ENCODE assay signal across 12 cellular contexts in the genomic region with DNA sequence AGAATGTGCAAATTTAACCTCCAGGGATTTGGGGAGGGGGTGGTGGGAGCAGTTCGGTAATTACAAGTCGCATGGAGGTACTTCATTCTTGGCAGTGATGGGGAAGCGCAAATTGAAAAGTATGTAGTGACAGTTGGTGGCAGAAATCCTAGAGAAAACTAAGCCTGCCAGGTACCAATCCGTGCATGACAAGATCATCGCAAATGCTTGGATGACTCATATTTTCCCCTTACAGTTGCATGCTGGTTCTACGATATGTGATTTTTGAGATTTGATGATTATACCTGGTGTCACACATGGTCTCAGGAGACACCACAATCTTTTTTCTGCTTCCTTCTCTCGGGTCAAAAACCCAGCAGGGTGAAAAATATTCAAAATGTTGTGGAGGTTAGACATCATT.
DNase-seq lines count a peak whose midpoint lies in the region; ATAC-seq and TF ChIP-seq lines count a peak whose summit lies in the region.
"Had no signal": no experiment of that assay in that cellular context is flagged by ENCODE, and none has a peak within 500 bp of the region (broad histone marks: within the 10 kb centered on the region; RNA-seq: fewer than 3 reads in every experiment).

No MANE protein-coding gene starts in this region.

- no peaks in the 10 kb centered on the region for H4K20me1 ChIP-seq in HCT116 (ENCODE audit: insufficient read depth)

- intact Hi-C loops in HCT116 (cut with micrococcal nuclease) (no loop called here), gastrocnemius medialis (cut with DNase I; ENCODE audit: low total_unique reads) (no loop called here), aorta (cut with DNase I) (no loop called here)

- no peaks in the 10 kb centered on the region for H3K79me2 ChIP-seq in HCT116 (ENCODE audit: insufficient read depth, low read length)

- H3K9ac ChIP-seq in HCT116 (ENCODE audit: low read length) = no peak overlapping the region

- no peaks in the 10 kb centered on the region for H3K9me2 ChIP-seq in HCT116 (ENCODE audit: insufficient read depth)

- TF ChIP-seq RAD21 in HCT116 (IDR thresholded peaks at IDR 0.05; ENCODE audit: low read depth) = no peak

- no peaks in the 10 kb centered on the region for H3K9me3 ChIP-seq in HCT116 (ENCODE audit: control insufficient read depth in 1 of 2, insufficient read depth in 1 of 2, low read depth in 1 of 2, low read length in 2 of 2)
- peaks cover 0 to 4% (median 0%) of the 10 kb centered on the region in 3 donors for H3K9me3 ChIP-seq in gastrocnemius medialis
- no peaks in the 10 kb centered on the region for H3K9me3 ChIP-seq in aorta (ENCODE audit: control insufficient read depth, low read length)

- no peak overlapping the region for H3K4me2 ChIP-seq in HCT116 (ENCODE audit: low read length)

- POLR2A ChIA-PET in HCT116 (lab: Charles Lee) = no interaction called here

- H3K27me3 ChIP-seq in HCT116 (ENCODE audit: insufficient read depth, low read length) = no peaks in the 10 kb centered on the region
- H3K27me3 ChIP-seq in gastrocnemius medialis = no peaks in the 10 kb centered on the region
- no peaks in the 10 kb centered on the region for H3K27me3 ChIP-seq in aorta (ENCODE audit: control insufficient read depth in 1 of 2, insufficient read depth in 2 of 2, low read length in 1 of 2)

- in situ Hi-C loops in gastrocnemius medialis (cut with MboI; ENCODE audit: low sequenced_read_pairs in 4 of 4) = no loop called here

- H3K27ac ChIP-seq in HCT116 (ENCODE audit: low read depth, low read length) (no peak overlapping the region), gastrocnemius medialis (no peak overlapping the region), aorta (ENCODE audit: low read depth in 1 of 2, low read length in 2 of 2) (no peak overlapping the region)

- H3K36me3 ChIP-seq in HCT116 (ENCODE audit: control insufficient read depth in 1 of 2, insufficient read depth in 2 of 2, low read length in 2 of 2) (no peaks in the 10 kb centered on the region), gastrocnemius medialis (no peaks in the 10 kb centered on the region), aorta (ENCODE audit: control insufficient read depth in 1 of 2, insufficient read depth in 2 of 2, low read length in 1 of 2) (no peaks in the 10 kb centered on the region)

- RAD21 ChIA-PET in HCT116 (lab: Charles Lee; ENCODE audit: low non-redundant PET in 1 of 2, low total read pairs in 2 of 2, uncharacterized antibody in 2 of 2, unreplicated experiment in 2 of 2) = no interaction called here

- no peak for TF ChIP-seq CTCF in HCT116 (IDR thresholded peaks at IDR 0.05 in 2 of 3, conservative IDR thresholded peaks at IDR 0.05 in 1 of 3; ENCODE audit: borderline replicate concordance in 1 of 3, insufficient read depth in 1 of 3, low read depth in 2 of 3, low read length in 2 of 3)
- no peak for TF ChIP-seq CTCF in gastrocnemius medialis (IDR thresholded peaks at IDR 0.05 in 4 of 5, conservative IDR thresholded peaks at IDR 0.05 in 1 of 5)

- H2AFZ ChIP-seq in HCT116 (ENCODE audit: low read depth, low read length, poor library complexity, severe bottlenecking) = no peak overlapping the region

- BruUV-seq in HCT116 (replicated peaks; lab: Mats Ljungman, UMichigan) = no TSS peak

- H3K4me3 ChIP-seq in HCT116 (replicated peaks in 1 of 2; ENCODE audit: low read depth in 1 of 2, low read length in 2 of 2) = no peak overlapping the region
- no peak overlapping the region for H3K4me3 ChIP-seq in gastrocnemius medialis
- no peak overlapping the region for H3K4me3 ChIP-seq in aorta (ENCODE audit: low read length in 2 of 2)

- peak; percentile 21 for DNase-seq in NCI-H510A treated with DMSO at 0.1 percent for 48 hours (lab: John Stamatoyannopoulos, UW)
- DNase-seq in NCI-H510A (lab: John Stamatoyannopoulos, UW) = no peak
- no peak for DNase-seq in HCT116 (ENCODE audit: low read depth, low spot score)
- peak; percentile 74 for DNase-seq in NCI-H1436 (lab: John Stamatoyannopoulos, UW)
- peak; percentile 11 for DNase-seq in kidney glomerular epithelial cell (lab: John Stamatoyannopoulos, UW)
- no peak for DNase-seq in gastrocnemius medialis
- DNase-seq in HuH-7 (ENCODE audit: low spot score) = no peak
- no peak for DNase-seq in aorta
- DNase-seq: activated B cell treated with CpG ODN at 0.5 μM for 24 hours, cortex of kidney, NCI-H1048, small intestine had no signal

- no peak for ATAC-seq in HCT116
- no peak for ATAC-seq in gastrocnemius medialis
- no peak for ATAC-seq in aorta (ENCODE audit: low FRiP score)

- TF ChIP-seq POLR2A in HCT116 (IDR thresholded peaks at IDR 0.05; ENCODE audit: borderline replicate concordance, extremely low read depth, insufficient read depth, insufficient read length) = no peak
- no peak for TF ChIP-seq POLR2A in gastrocnemius medialis (IDR thresholded peaks at IDR 0.05)

- 94 to 95% methylated on average over 7 of the region's 7 CpGs for WGBS in aorta, 2 donors

- CTCF ChIA-PET in HCT116 (lab: Charles Lee) = no interaction called here

- H3K4me1 ChIP-seq in HCT116 (ENCODE audit: control insufficient read depth in 1 of 2, insufficient read depth in 2 of 2, low read length in 2 of 2) (no peaks in the 10 kb centered on the region), gastrocnemius medialis (no peaks in the 10 kb centered on the region), aorta (ENCODE audit: control insufficient read depth in 1 of 2, insufficient read depth in 2 of 2, low read length in 2 of 2) (no peaks in the 10 kb centered on the region)

TF ChIP-seq in HCT116, 20 proteins besides CTCF, POLR2A, EP300 and RAD21:
- TF ChIP-seq, protein P1, sequence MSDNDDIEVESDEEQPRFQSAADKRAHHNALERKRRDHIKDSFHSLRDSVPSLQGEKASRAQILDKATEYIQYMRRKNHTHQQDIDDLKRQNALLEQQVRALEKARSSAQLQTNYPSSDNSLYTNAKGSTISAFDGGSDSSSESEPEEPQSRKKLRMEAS (IDR thresholded peaks at IDR 0.05) = no peak
- no peak for TF ChIP-seq ELF1 (IDR thresholded peaks at IDR 0.05; ENCODE audit: borderline replicate concordance, low read depth)
- peak; percentile 23; the same call in 1 of the 2 replicates for TF ChIP-seq FOSL1 (IDR thresholded peaks at IDR 0.05; ENCODE audit: low read depth)
- 0 out of 2 replicates have a peak, but pooled peaks have one; percentile 19 for TF ChIP-seq JUND (IDR thresholded peaks at IDR 0.05)
- TF ChIP-seq ZFX (IDR thresholded peaks at IDR 0.05) = no peak
- no peak for TF ChIP-seq EGR1 (IDR thresholded peaks at IDR 0.05; ENCODE audit: low read depth)
- no peak for TF ChIP-seq SP1 (IDR thresholded peaks at IDR 0.05; ENCODE audit: low read depth)
- TF ChIP-seq EZH2phosphoT487 (IDR thresholded peaks at IDR 0.05; ENCODE audit: borderline replicate concordance) = no peak
- TF ChIP-seq CEBPB (IDR thresholded peaks at IDR 0.05; ENCODE audit: low read depth) = no peak
- TF ChIP-seq, protein P2, sequence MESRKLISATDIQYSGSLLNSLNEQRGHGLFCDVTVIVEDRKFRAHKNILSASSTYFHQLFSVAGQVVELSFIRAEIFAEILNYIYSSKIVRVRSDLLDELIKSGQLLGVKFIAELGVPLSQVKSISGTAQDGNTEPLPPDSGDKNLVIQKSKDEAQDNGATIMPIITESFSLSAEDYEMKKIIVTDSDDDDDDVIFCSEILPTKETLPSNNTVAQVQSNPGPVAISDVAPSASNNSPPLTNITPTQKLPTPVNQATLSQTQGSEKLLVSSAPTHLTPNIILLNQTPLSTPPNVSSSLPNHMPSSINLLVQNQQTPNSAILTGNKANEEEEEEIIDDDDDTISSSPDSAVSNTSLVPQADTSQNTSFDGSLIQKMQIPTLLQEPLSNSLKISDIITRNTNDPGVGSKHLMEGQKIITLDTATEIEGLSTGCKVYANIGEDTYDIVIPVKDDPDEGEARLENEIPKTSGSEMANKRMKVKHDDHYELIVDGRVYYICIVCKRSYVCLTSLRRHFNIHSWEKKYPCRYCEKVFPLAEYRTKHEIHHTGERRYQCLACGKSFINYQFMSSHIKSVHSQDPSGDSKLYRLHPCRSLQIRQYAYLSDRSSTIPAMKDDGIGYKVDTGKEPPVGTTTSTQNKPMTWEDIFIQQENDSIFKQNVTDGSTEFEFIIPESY (IDR thresholded peaks at IDR 0.05; ENCODE audit: extremely low read depth, insufficient replicate concordance, low read length) = no peak
- TF ChIP-seq CBX3 (IDR thresholded peaks at IDR 0.05; ENCODE audit: low read depth) = no peak

Comparison
In these comparisons a context has a peak if more than half of its experiments do, and no peak if none do; other contexts are left out.
1. DNase-seq: peak in NCI-H510A treated with DMSO at 0.1 percent for 48 hours (single experiment), NCI-H1436 (single experiment) and kidney glomerular epithelial cell (single experiment); none in NCI-H510A (single experiment), HCT116 (single experiment), gastrocnemius medialis (0 of 2), HuH-7 (single experiment) and aorta (0 of 2).